In the genomic region with DNA sequence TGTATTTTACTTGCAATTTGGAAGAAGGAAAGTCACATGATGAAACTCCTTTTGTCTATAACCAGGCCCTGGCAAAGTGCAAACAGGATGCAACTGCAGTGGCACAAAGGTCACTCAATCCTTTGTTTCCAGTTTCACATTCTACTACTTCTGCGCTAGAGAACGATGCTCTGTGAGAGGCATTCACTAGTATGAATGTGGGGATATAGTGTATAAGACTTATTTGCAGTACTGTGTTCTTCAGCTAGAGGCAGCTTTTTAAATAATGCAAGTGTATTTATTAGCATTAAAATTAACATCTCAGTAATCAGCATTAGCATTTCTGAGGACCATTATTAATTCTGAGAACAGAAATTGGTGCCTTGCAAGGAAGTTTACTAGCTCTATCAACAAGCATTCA, we compare ENCODE assay signal across 9 cellular contexts.
DNase-seq lines count a peak whose midpoint lies in the region; ATAC-seq and TF ChIP-seq lines count a peak whose summit lies in the region.
"Had no signal": no experiment of that assay in that cellular context is flagged by ENCODE, and none has a peak within 500 bp of the region (broad histone marks: within the 10 kb centered on the region; RNA-seq: fewer than 3 reads in every experiment).

No MANE protein-coding gene starts in this region.

- WGBS in adrenal gland, 4 donors: 10 to 16% (median 11%) methylated on average over 2 of the region's 2 CpGs

- H3K27ac ChIP-seq in left ventricle myocardium inferior (replicated peaks) (peak overlapping the region; percentile 62), adrenal gland (peak overlapping the region in 3 of 5 donors; percentile 40 to 49 (median 44))

- H3K4me3 ChIP-seq in left ventricle myocardium inferior (no peak overlapping the region), adrenal gland (no peak overlapping the region)

- H3K9me3 ChIP-seq in left ventricle myocardium inferior (replicated peaks) (no peaks in the 10 kb centered on the region), adrenal gland (replicated peaks in 1 of 3) (no peaks in the 10 kb centered on the region)

- H3K9me3 Mint-ChIP-seq in T-helper 2 cell treated with Interferon-gamma antibody and Interleukin-4, amounts not matched to agents 5 μg/mL and 100 μg/mL, for 36 hours: no peaks in the 10 kb centered on the region
- no peaks in the 10 kb centered on the region for H3K9me3 Mint-ChIP-seq in stimulated activated naive B cell treated with anti-CD40 and anti-IgM and Interleukin-4, amounts not matched to agents 10 μg/mL and 1 μg/mL and 100 μg/mL, for 72 hours
- no peaks in the 10 kb centered on the region for H3K9me3 Mint-ChIP-seq in stimulated activated memory B cell treated with anti-CD40 and anti-IgM and Interleukin-4, amounts not matched to agents 10 μg/mL and 1 μg/mL and 100 μg/mL, for 72 hours
- H3K9me3 Mint-ChIP-seq: activated naive CD8-positive, alpha-beta T cell treated with anti-CD3 and anti-CD28 coated beads, Interleukin-2, amount 10 ng/mL, durations not matched to agents 7 days and 5 days had no signal

- no peak for ATAC-seq in Right ventricle myocardium inferior
- ATAC-seq in stimulated activated naive B cell treated with anti-CD40 and anti-IgM and Interleukin-4, amounts not matched to agents 10 μg/mL and 1 μg/mL and 100 μg/mL, for 72 hours (replicated peaks): no peak
- ATAC-seq in stimulated activated memory B cell treated with anti-CD40 and anti-IgM and Interleukin-4, amounts not matched to agents 10 μg/mL and 1 μg/mL and 100 μg/mL, for 72 hours: no peak

- H3K27me3 Mint-ChIP-seq in T-helper 2 cell treated with Interferon-gamma antibody and Interleukin-4, amounts not matched to agents 5 μg/mL and 100 μg/mL, for 36 hours (ENCODE audit: low read depth): no peaks in the 10 kb centered on the region
- H3K27me3 Mint-ChIP-seq in stimulated activated naive B cell treated with anti-CD40 and anti-IgM and Interleukin-4, amounts not matched to agents 10 μg/mL and 1 μg/mL and 100 μg/mL, for 72 hours: no peaks in the 10 kb centered on the region
- no peaks in the 10 kb centered on the region for H3K27me3 Mint-ChIP-seq in stimulated activated memory B cell treated with anti-CD40 and anti-IgM and Interleukin-4, amounts not matched to agents 10 μg/mL and 1 μg/mL and 100 μg/mL, for 72 hours
- H3K27me3 Mint-ChIP-seq: activated naive CD8-positive, alpha-beta T cell treated with anti-CD3 and anti-CD28 coated beads, Interleukin-2, amount 10 ng/mL, durations not matched to agents 7 days and 5 days had no signal

- H3K27ac Mint-ChIP-seq in T-helper 2 cell treated with Interferon-gamma antibody and Interleukin-4, amounts not matched to agents 5 μg/mL and 100 μg/mL, for 36 hours: no peak overlapping the region
- no peak overlapping the region for H3K27ac Mint-ChIP-seq in stimulated activated naive B cell treated with anti-CD40 and anti-IgM and Interleukin-4, amounts not matched to agents 10 μg/mL and 1 μg/mL and 100 μg/mL, for 72 hours
- H3K27ac Mint-ChIP-seq in stimulated activated memory B cell treated with anti-CD40 and anti-IgM and Interleukin-4, amounts not matched to agents 10 μg/mL and 1 μg/mL and 100 μg/mL, for 72 hours: no peak overlapping the region
- H3K27ac Mint-ChIP-seq: activated naive CD8-positive, alpha-beta T cell treated with anti-CD3 and anti-CD28 coated beads, Interleukin-2, amount 10 ng/mL, durations not matched to agents 7 days and 5 days had no signal

- no peak overlapping the region for H3K4me3 Mint-ChIP-seq in T-helper 2 cell treated with Interferon-gamma antibody and Interleukin-4, amounts not matched to agents 5 μg/mL and 100 μg/mL, for 36 hours
- no peak overlapping the region for H3K4me3 Mint-ChIP-seq in stimulated activated naive B cell treated with anti-CD40 and anti-IgM and Interleukin-4, amounts not matched to agents 10 μg/mL and 1 μg/mL and 100 μg/mL, for 72 hours
- H3K4me3 Mint-ChIP-seq in stimulated activated memory B cell treated with anti-CD40 and anti-IgM and Interleukin-4, amounts not matched to agents 10 μg/mL and 1 μg/mL and 100 μg/mL, for 72 hours: no peak overlapping the region
- H3K4me3 Mint-ChIP-seq: activated naive CD8-positive, alpha-beta T cell treated with anti-CD3 and anti-CD28 coated beads, Interleukin-2, amount 10 ng/mL, durations not matched to agents 7 days and 5 days had no signal

- H3K36me3 ChIP-seq in left ventricle myocardium inferior (peaks cover 26% of the 10 kb centered on the region), adrenal gland (replicated peaks in 1 of 2) (peaks cover 0 to 2% of the 10 kb centered on the region in 2 donors)

- TF ChIP-seq CTCF in left ventricle myocardium inferior (IDR thresholded peaks at IDR 0.05; ENCODE audit: borderline replicate concordance): peak; percentile 39
- TF ChIP-seq CTCF in adrenal gland (IDR thresholded peaks at IDR 0.05): peak in 5 of 6 experiments; percentile 18 to 45 (median 22)

- H3K27me3 ChIP-seq in left ventricle myocardium inferior (ENCODE audit: low read depth): no peaks in the 10 kb centered on the region
- no peaks in the 10 kb centered on the region for H3K27me3 ChIP-seq in adrenal gland

- DNase-seq in left ventricle myocardium inferior: no peak
- DNase-seq in Right ventricle myocardium inferior (ENCODE audit: missing footprints): no peak
- no peak for DNase-seq in adrenal gland
- peak; percentile 7 for DNase-seq in kidney tubule cell (ENCODE audit: low spot score)
- DNase-seq in T-helper 2 cell treated with Interferon-gamma antibody and Interleukin-4, amounts not matched to agents 5 μg/mL and 100 μg/mL, for 36 hours (ENCODE audit: low spot score): no peak
- no peak for DNase-seq in stimulated activated naive B cell treated with anti-CD40 and anti-IgM and Interleukin-4, amounts not matched to agents 10 μg/mL and 1 μg/mL and 100 μg/mL, for 72 hours
- no peak for DNase-seq in NCI-H446 (lab: John Stamatoyannopoulos, UW)
- DNase-seq: activated naive CD8-positive, alpha-beta T cell treated with anti-CD3 and anti-CD28 coated beads, Interleukin-2, amount 10 ng/mL, durations not matched to agents 7 days and 5 days had no signal

- no peak for TF ChIP-seq POLR2A in adrenal gland (IDR thresholded peaks at IDR 0.05)

- H3K4me1 ChIP-seq in left ventricle myocardium inferior (peaks cover 22% of the 10 kb centered on the region), adrenal gland (replicated peaks in 1 of 2) (peaks cover 5 to 23% of the 10 kb centered on the region in 2 donors)

- peaks cover 13% of the 10 kb centered on the region for H3K36me3 Mint-ChIP-seq in T-helper 2 cell treated with Interferon-gamma antibody and Interleukin-4, amounts not matched to agents 5 μg/mL and 100 μg/mL, for 36 hours (ENCODE audit: low read depth)
- H3K36me3 Mint-ChIP-seq in stimulated activated naive B cell treated with anti-CD40 and anti-IgM and Interleukin-4, amounts not matched to agents 10 μg/mL and 1 μg/mL and 100 μg/mL, for 72 hours: peaks cover 7 to 16% of the 10 kb centered on the region in 2 donors
- peaks cover 5% of the 10 kb centered on the region for H3K36me3 Mint-ChIP-seq in stimulated activated memory B cell treated with anti-CD40 and anti-IgM and Interleukin-4, amounts not matched to agents 10 μg/mL and 1 μg/mL and 100 μg/mL, for 72 hours
- H3K36me3 Mint-ChIP-seq: activated naive CD8-positive, alpha-beta T cell treated with anti-CD3 and anti-CD28 coated beads, Interleukin-2, amount 10 ng/mL, durations not matched to agents 7 days and 5 days had no signal

- no peaks in the 10 kb centered on the region for H3K4me1 Mint-ChIP-seq in T-helper 2 cell treated with Interferon-gamma antibody and Interleukin-4, amounts not matched to agents 5 μg/mL and 100 μg/mL, for 36 hours (ENCODE audit: low read depth)
- peaks cover 0 to 2% of the 10 kb centered on the region in 2 donors for H3K4me1 Mint-ChIP-seq in stimulated activated naive B cell treated with anti-CD40 and anti-IgM and Interleukin-4, amounts not matched to agents 10 μg/mL and 1 μg/mL and 100 μg/mL, for 72 hours
- no peaks in the 10 kb centered on the region for H3K4me1 Mint-ChIP-seq in stimulated activated memory B cell treated with anti-CD40 and anti-IgM and Interleukin-4, amounts not matched to agents 10 μg/mL and 1 μg/mL and 100 μg/mL, for 72 hours
- H3K4me1 Mint-ChIP-seq: activated naive CD8-positive, alpha-beta T cell treated with anti-CD3 and anti-CD28 coated beads, Interleukin-2, amount 10 ng/mL, durations not matched to agents 7 days and 5 days had no signal

- intact Hi-C loops in left ventricle myocardium inferior (cut with micrococcal nuclease) (no loop called here), Right ventricle myocardium inferior (cut with DNase I) (no loop called here), adrenal gland (cut with DNase I) (no loop called here)
